Comparison of ENCODE assay signal across 23 cellular contexts in the genomic region with DNA sequence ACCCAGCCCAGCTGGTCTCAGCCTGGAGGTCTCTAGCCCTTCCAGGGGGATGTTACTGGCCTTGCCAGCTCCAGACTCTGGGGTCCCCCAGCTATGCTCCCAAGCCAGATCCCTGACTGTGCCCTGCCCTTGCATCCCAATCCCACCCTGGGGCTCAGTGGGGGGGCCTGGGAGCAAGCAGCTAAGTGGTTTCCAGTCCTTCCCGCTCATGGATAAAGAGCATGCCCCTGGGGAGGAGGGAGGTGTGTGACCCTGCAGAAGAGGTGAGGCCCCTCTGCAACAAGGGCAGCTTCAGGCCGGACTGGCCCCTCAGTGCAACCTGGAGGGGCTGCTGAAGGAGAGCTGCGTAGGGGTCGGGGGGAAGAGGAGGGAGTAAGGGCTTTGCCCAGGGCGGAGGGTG. TPM values are rescaled to one million over a fixed set of nuclear protein-coding genes. Genes with fewer than 3 reads are reported as not detected.
DNase-seq lines count a peak whose midpoint lies in the region; ATAC-seq and TF ChIP-seq lines count a peak whose summit lies in the region.
"Had no signal": no experiment of that assay in that cellular context is flagged by ENCODE, and none has a peak within 500 bp of the region (broad histone marks: within the 10 kb centered on the region; RNA-seq: fewer than 3 reads in every experiment).

No MANE protein-coding gene starts in this region.

- no peak for TF ChIP-seq CTCF in natural killer cell (IDR thresholded peaks at IDR 0.05)
- TF ChIP-seq CTCF in WTC11 (IDR thresholded peaks at IDR 0.05): no peak

- ATAC-seq in natural killer cell: no peak
- no peak for ATAC-seq in natural killer cell treated with Interleukin-12 subunit alpha and Interleukin-12 subunit beta and Interleukin-15 and Interleukin-18, amount 100 ng/mL, for 72 hours
- ATAC-seq in WTC11: no peak
- no peak for ATAC-seq in naive thymus-derived CD4-positive, alpha-beta T cell
- ATAC-seq in HG02852 (IDR thresholded peaks at IDR 0.05; ENCODE audit: unreplicated experiment): no peak
- ATAC-seq: activated naive CD8-positive, alpha-beta T cell treated with anti-CD3 and anti-CD28 coated beads, Interleukin-2, amount 50 U/mL, for 24 hours; foreskin keratinocyte; left lobe of liver had no signal

- H3K36me3 ChIP-seq in naive thymus-derived CD4-positive, alpha-beta T cell (ENCODE audit: control insufficient read depth in 2 of 3, insufficient read depth in 3 of 3, low read length in 3 of 3): peaks cover 0 to 10% (median 0%) of the 10 kb centered on the region in 3 experiments
- H3K36me3 ChIP-seq: stomach, tibial nerve had no signal

- peak overlapping the region; percentile 47 for H3K4me3 Mint-ChIP-seq in natural killer cell
- no peak overlapping the region for H3K4me3 Mint-ChIP-seq in natural killer cell treated with Interleukin-12 subunit alpha and Interleukin-12 subunit beta and Interleukin-15 and Interleukin-18, amount 100 ng/mL, for 72 hours
- peak overlapping the region; percentile 38 for H3K4me3 Mint-ChIP-seq in WTC11
- H3K4me3 Mint-ChIP-seq in naive thymus-derived CD4-positive, alpha-beta T cell: peak overlapping the region in 7 of 10 donors; percentile 12 to 67 (median 40)
- H3K4me3 Mint-ChIP-seq: activated naive CD8-positive, alpha-beta T cell treated with anti-CD3 and anti-CD28 coated beads, Interleukin-2, amount 50 U/mL, for 24 hours had no signal

- no peaks in the 10 kb centered on the region for H3K27me3 Mint-ChIP-seq in natural killer cell (ENCODE audit: low read depth in 2 of 2)
- H3K27me3 Mint-ChIP-seq in natural killer cell treated with Interleukin-12 subunit alpha and Interleukin-12 subunit beta and Interleukin-15 and Interleukin-18, amount 100 ng/mL, for 72 hours: peaks cover 0 to 3% of the 10 kb centered on the region in 2 donors
- peaks cover 24% of the 10 kb centered on the region for H3K27me3 Mint-ChIP-seq in WTC11 (ENCODE audit: low read depth)
- peaks cover 2 to 9% (median 4%) of the 10 kb centered on the region in 5 donors for H3K27me3 Mint-ChIP-seq in naive thymus-derived CD4-positive, alpha-beta T cell
- H3K27me3 Mint-ChIP-seq: CD4-positive, CD25-positive, alpha-beta regulatory T cell had no signal

- DNase-seq in natural killer cell: no peak
- no peak for DNase-seq in natural killer cell treated with Interleukin-12 subunit alpha and Interleukin-12 subunit beta and Interleukin-15 and Interleukin-18, amount 100 ng/mL, for 72 hours (ENCODE audit: low spot score)
- DNase-seq in WTC11 (ENCODE audit: low spot score): no peak
- DNase-seq in naive thymus-derived CD4-positive, alpha-beta T cell: no peak
- DNase-seq in NCI-H1417 (lab: John Stamatoyannopoulos, UW): no peak
- DNase-seq in GM19240 (ENCODE audit: insufficient read length, low spot score): no peak
- DNase-seq: activated naive CD8-positive, alpha-beta T cell treated with anti-CD3 and anti-CD28 coated beads, Interleukin-2, amount 50 U/mL, for 24 hours; activated T-cell treated with anti-CD3 and anti-CD28 coated beads, Interleukin-2, amount 50 U/mL, for 48 hours; CD4-positive, CD25-positive, alpha-beta regulatory T cell; DMS 273 treated with DMSO at 0.1 percent for 48 hours; NCI-H146; nephron progenitor cell; OCI-M1; SIG-M5; stomach; SW 1271 had no signal

- no peak overlapping the region for H3K4me3 ChIP-seq in naive thymus-derived CD4-positive, alpha-beta T cell (ENCODE audit: low read length)
- H3K4me3 ChIP-seq: GM23248, hepatocyte, stomach, tibial nerve had no signal

- no peaks in the 10 kb centered on the region for H3K9me3 ChIP-seq in naive thymus-derived CD4-positive, alpha-beta T cell (ENCODE audit: control insufficient read depth in 2 of 3, low read length in 3 of 3)
- H3K9me3 ChIP-seq: stomach, tibial nerve had no signal

- H3K36me3 Mint-ChIP-seq in natural killer cell: no peaks in the 10 kb centered on the region
- H3K36me3 Mint-ChIP-seq in natural killer cell treated with Interleukin-12 subunit alpha and Interleukin-12 subunit beta and Interleukin-15 and Interleukin-18, amount 100 ng/mL, for 72 hours: no peaks in the 10 kb centered on the region
- H3K36me3 Mint-ChIP-seq in WTC11: no peaks in the 10 kb centered on the region
- H3K36me3 Mint-ChIP-seq in naive thymus-derived CD4-positive, alpha-beta T cell: no peaks in the 10 kb centered on the region
- H3K36me3 Mint-ChIP-seq: CD4-positive, CD25-positive, alpha-beta regulatory T cell had no signal

- H3K4me1 Mint-ChIP-seq in natural killer cell (peaks cover 0 to 7% of the 10 kb centered on the region in 2 donors), WTC11 (no peaks in the 10 kb centered on the region)
- H3K4me1 Mint-ChIP-seq in natural killer cell treated with Interleukin-12 subunit alpha and Interleukin-12 subunit beta and Interleukin-15 and Interleukin-18, amount 100 ng/mL, for 72 hours (ENCODE audit: low read depth in 2 of 2): peaks cover 0 to 2% of the 10 kb centered on the region in 2 donors
- peaks cover 0 to 9% (median 0%) of the 10 kb centered on the region in 7 donors for H3K4me1 Mint-ChIP-seq in naive thymus-derived CD4-positive, alpha-beta T cell

- H3K27me3 ChIP-seq in naive thymus-derived CD4-positive, alpha-beta T cell (ENCODE audit: control insufficient read depth in 2 of 2, insufficient read depth in 2 of 2, low read length in 2 of 2): no peaks in the 10 kb centered on the region
- H3K27me3 ChIP-seq: hepatocyte had no signal

- CTCF ChIA-PET in WTC11 (lab: Charles Lee): interaction anchor here (0.7 kb wide), 1 partner anchor 80 kb away, joined by 3 read pairs; no protein-coding TSS in a partner anchor
- CTCF ChIA-PET in naive thymus-derived CD4-positive, alpha-beta T cell (lab: Charles Lee): no interaction called here

- POLR2A ChIA-PET in WTC11 (lab: Charles Lee): no interaction called here
- POLR2A ChIA-PET in naive thymus-derived CD4-positive, alpha-beta T cell (lab: Charles Lee): interaction anchor here (1.0 kb wide), 1 partner anchor 12 kb away, joined by 5 read pairs; no protein-coding TSS in a partner anchor

- no peaks in the 10 kb centered on the region for H3K4me1 ChIP-seq in naive thymus-derived CD4-positive, alpha-beta T cell (ENCODE audit: control insufficient read depth in 2 of 2, insufficient read depth in 2 of 2, low read length in 2 of 2)
- H3K4me1 ChIP-seq: foreskin keratinocyte had no signal

- H3K27ac Mint-ChIP-seq in natural killer cell: peak overlapping the region in 1 of 2 donors; percentile 15
- H3K27ac Mint-ChIP-seq in natural killer cell treated with Interleukin-12 subunit alpha and Interleukin-12 subunit beta and Interleukin-15 and Interleukin-18, amount 100 ng/mL, for 72 hours: no peak overlapping the region
- no peak overlapping the region for H3K27ac Mint-ChIP-seq in WTC11
- H3K27ac Mint-ChIP-seq in naive thymus-derived CD4-positive, alpha-beta T cell: peak overlapping the region in 2 of 9 donors; percentile 8 to 76
- H3K27ac Mint-ChIP-seq: activated naive CD8-positive, alpha-beta T cell treated with anti-CD3 and anti-CD28 coated beads, Interleukin-2, amount 50 U/mL, for 24 hours; CD4-positive, CD25-positive, alpha-beta regulatory T cell; nephron progenitor cell had no signal

- H3K9me3 Mint-ChIP-seq in natural killer cell (no peaks in the 10 kb centered on the region), WTC11 (no peaks in the 10 kb centered on the region)
- H3K9me3 Mint-ChIP-seq in natural killer cell treated with Interleukin-12 subunit alpha and Interleukin-12 subunit beta and Interleukin-15 and Interleukin-18, amount 100 ng/mL, for 72 hours: no peaks in the 10 kb centered on the region
- no peaks in the 10 kb centered on the region for H3K9me3 Mint-ChIP-seq in naive thymus-derived CD4-positive, alpha-beta T cell
- H3K9me3 Mint-ChIP-seq: activated naive CD8-positive, alpha-beta T cell treated with anti-CD3 and anti-CD28 coated beads, Interleukin-2, amount 50 U/mL, for 24 hours; CD4-positive, CD25-positive, alpha-beta regulatory T cell; nephron progenitor cell had no signal

- intact Hi-C loops in natural killer cell (cut with micrococcal nuclease): no loop called here
- intact Hi-C loops in naive thymus-derived CD4-positive, alpha-beta T cell (cut with micrococcal nuclease): no loop called here

- no peak overlapping the region for H3K27ac ChIP-seq in naive thymus-derived CD4-positive, alpha-beta T cell (ENCODE audit: low read depth, low read length)
- H3K27ac ChIP-seq: foreskin keratinocyte, GM23248, hepatocyte, KMS-11, stomach, tibial nerve had no signal

TF ChIP-seq in WTC11, 78 proteins besides CTCF, POLR2A, EP300 and RAD21 (continues in another document):
- no peak for TF ChIP-seq TEAD1 (CRISPR knock-in tag; IDR thresholded peaks at IDR 0.05)
- no peak for TF ChIP-seq NR1H2 (CRISPR knock-in tag; IDR thresholded peaks at IDR 0.05)
- no peak for TF ChIP-seq ZBTB21 (CRISPR knock-in tag; IDR thresholded peaks at IDR 0.05; ENCODE audit: borderline replicate concordance)
- TF ChIP-seq TEAD4 (CRISPR knock-in tag; IDR thresholded peaks at IDR 0.05): no peak
- no peak for TF ChIP-seq SOX15 (CRISPR knock-in tag; IDR thresholded peaks at IDR 0.05)
- TF ChIP-seq JUN (CRISPR knock-in tag; IDR thresholded peaks at IDR 0.05): no peak
- TF ChIP-seq ZNF317 (CRISPR knock-in tag; IDR thresholded peaks at IDR 0.05; ENCODE audit: borderline replicate concordance, low read depth): no peak
- TF ChIP-seq NR3C1 (CRISPR knock-in tag; conservative IDR thresholded peaks at IDR 0.05; ENCODE audit: low read depth): no peak
- no peak for TF ChIP-seq ZNF121 (CRISPR knock-in tag; IDR thresholded peaks at IDR 0.05)
- TF ChIP-seq, protein P1, sequence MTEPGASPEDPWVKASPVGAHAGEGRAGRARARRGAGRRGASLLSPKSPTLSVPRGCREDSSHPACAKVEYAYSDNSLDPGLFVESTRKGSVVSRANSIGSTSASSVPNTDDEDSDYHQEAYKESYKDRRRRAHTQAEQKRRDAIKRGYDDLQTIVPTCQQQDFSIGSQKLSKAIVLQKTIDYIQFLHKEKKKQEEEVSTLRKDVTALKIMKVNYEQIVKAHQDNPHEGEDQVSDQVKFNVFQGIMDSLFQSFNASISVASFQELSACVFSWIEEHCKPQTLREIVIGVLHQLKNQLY (CRISPR knock-in tag; IDR thresholded peaks at IDR 0.05): no peak

RNA-seq across cellular contexts. Expression of a gene that starts 2.8 kb away (rescaled TPM):
- total RNA-seq in natural killer cell: 10 to 100 TPM in 2 of 3 donors, 1 to 10 TPM in 1; 9.6 to 30.0 (median 14.3) TPM
- 10 to 100 TPM in 1 of 2 donors, 1 to 10 TPM in 1; 6.4 to 12.3 TPM for total RNA-seq in natural killer cell treated with Interleukin-12 subunit alpha and Interleukin-12 subunit beta and Interleukin-15 and Interleukin-18, amount 100 ng/mL, for 72 hours
- 38.8 to 47.7 TPM (median 47.5 TPM) in 3 replicates for total RNA-seq in WTC11 (2021)
- total RNA-seq in naive thymus-derived CD4-positive, alpha-beta T cell: 100 to 1,000 TPM in 3 of 5 experiments, 10 to 100 TPM in 2; 27.4 to 132 (median 110) TPM
- polyA plus RNA-seq in naive thymus-derived CD4-positive, alpha-beta T cell: 1 to 10 TPM; 1.3 to 3.8 TPM

RNA-seq across cellular contexts. Expression of a gene that starts 45.1 kb away (rescaled TPM):
- total RNA-seq in natural killer cell (10 to 100 TPM; 13.3 to 14.1 (median 13.8) TPM), WTC11 (2021) (11.4 to 12.5 TPM (median 12.1 TPM) in 3 replicates)
- 1 to 10 TPM; 6.8 to 7.9 TPM for total RNA-seq in natural killer cell treated with Interleukin-12 subunit alpha and Interleukin-12 subunit beta and Interleukin-15 and Interleukin-18, amount 100 ng/mL, for 72 hours
- total RNA-seq in naive thymus-derived CD4-positive, alpha-beta T cell: 10 to 100 TPM in 4 of 5 experiments, 1 to 10 TPM in 1; 9.3 to 17.1 (median 10.9) TPM
- polyA plus RNA-seq in naive thymus-derived CD4-positive, alpha-beta T cell: 1 to 10 TPM; 5.4 to 5.6 TPM
